ENCODE assay signal across 16 cellular contexts in the genomic region with DNA sequence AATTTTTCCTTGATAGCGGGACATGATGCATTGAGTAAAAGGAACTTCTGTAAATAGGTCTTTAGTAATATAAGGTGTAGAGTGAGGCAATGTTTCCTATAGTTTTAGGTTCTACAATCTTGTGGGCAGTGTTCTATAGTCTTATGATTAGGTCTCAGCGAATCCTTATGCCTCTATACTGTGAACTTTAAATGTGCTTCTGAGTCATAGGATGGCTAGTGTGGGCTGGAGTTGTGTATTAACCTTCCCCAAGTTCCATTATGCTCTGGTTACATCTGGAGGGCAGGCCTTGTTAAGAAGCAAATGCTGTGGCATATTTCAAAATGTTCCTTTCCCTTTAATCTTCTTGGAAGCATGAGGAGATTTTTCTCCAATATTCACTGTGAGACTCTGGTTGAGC.
DNase-seq lines count a peak whose midpoint lies in the region; ATAC-seq and TF ChIP-seq lines count a peak whose summit lies in the region.
"Had no signal": no experiment of that assay in that cellular context is flagged by ENCODE, and none has a peak within 500 bp of the region (broad histone marks: within the 10 kb centered on the region; RNA-seq: fewer than 3 reads in every experiment).

No MANE protein-coding gene starts in this region.

- H3K27me3 ChIP-seq in GM23248 (replicated peaks; ENCODE audit: insufficient read depth) (no peaks in the 10 kb centered on the region), neutrophil (no peaks in the 10 kb centered on the region), heart right ventricle (no peaks in the 10 kb centered on the region)
- H3K27me3 ChIP-seq: cardiac muscle cell, spleen had no signal

- TF ChIP-seq CTCF in choroid plexus epithelial cell (conservative IDR thresholded peaks at IDR 0.05; ENCODE audit: low read depth, low read length) (no peak), neutrophil (IDR thresholded peaks at IDR 0.05) (no peak), heart right ventricle (IDR thresholded peaks at IDR 0.05) (no peak)

- peaks cover 5% of the 10 kb centered on the region for H3K9me3 Mint-ChIP-seq in activated naive CD4-positive, alpha-beta T cell treated with anti-CD3 and anti-CD28 coated beads for 36 hours

- intact Hi-C loops in activated naive CD4-positive, alpha-beta T cell treated with anti-CD3 and anti-CD28 coated beads for 36 hours (cut with micrococcal nuclease) = no loop called here
- intact Hi-C loops in heart right ventricle (cut with DNase I) = no loop called here

- no peaks in the 10 kb centered on the region for H3K27me3 Mint-ChIP-seq in activated naive CD4-positive, alpha-beta T cell treated with anti-CD3 and anti-CD28 coated beads for 36 hours (ENCODE audit: low read depth)

- H3K4me1 ChIP-seq in GM23248 (ENCODE audit: insufficient read depth) (peaks cover 8% of the 10 kb centered on the region; the same call in 1 of the 2 replicates), neutrophil (ENCODE audit: control insufficient read depth in 1 of 2, insufficient read depth in 1 of 2, low read depth in 1 of 2, low read length in 1 of 2) (peaks cover 13% of the 10 kb centered on the region in 2 experiments), heart right ventricle (peaks cover 0 to 6% (median 0%) of the 10 kb centered on the region in 9 donors)

- H3K79me2 ChIP-seq in GM23248 (ENCODE audit: insufficient read depth) = peaks cover 100% of the 10 kb centered on the region

- no peaks in the 10 kb centered on the region for H3K36me3 ChIP-seq in GM23248 (ENCODE audit: low read depth)
- no peaks in the 10 kb centered on the region for H3K36me3 ChIP-seq in neutrophil
- peaks cover 0 to 13% (median 0%) of the 10 kb centered on the region in 9 donors for H3K36me3 ChIP-seq in heart right ventricle
- H3K36me3 ChIP-seq: thoracic aorta had no signal

- H3K27ac Mint-ChIP-seq in activated naive CD4-positive, alpha-beta T cell treated with anti-CD3 and anti-CD28 coated beads for 36 hours = no peak overlapping the region
- H3K27ac Mint-ChIP-seq: CD8-positive, alpha-beta T cell had no signal

- in situ Hi-C loops in GM23248 (cut with MboI) = no loop called here

- H3F3A ChIP-seq in GM23248 (ENCODE audit: insufficient read depth) = no peaks in the 10 kb centered on the region

- H3K4me3 ChIP-seq in GM23248 (no peak overlapping the region), choroid plexus epithelial cell (ENCODE audit: low read depth, low read length) (no peak overlapping the region), neutrophil (ENCODE audit: low read depth in 1 of 2, low read length in 1 of 2) (no peak overlapping the region), heart right ventricle (no peak overlapping the region)
- H3K4me3 ChIP-seq: cardiac muscle cell, SK-N-MC, spleen, thoracic aorta had no signal

- 96 to 98% methylated on average over 2 of the region's 2 CpGs for WGBS in GM23248 (ENCODE audit: low coverage in 1 of 2, low lambda C conversion rate in 2 of 2, missing lambda C conversion rate in 2 of 2), 2 experiments
- WGBS in heart right ventricle, 2 donors = 98 to 100% methylated on average over 2 of the region's 2 CpGs

- peaks cover 15% of the 10 kb centered on the region for H3K4me1 Mint-ChIP-seq in activated naive CD4-positive, alpha-beta T cell treated with anti-CD3 and anti-CD28 coated beads for 36 hours (ENCODE audit: low read depth)

- H3K9me3 ChIP-seq in GM23248 (ENCODE audit: low read depth) = no peaks in the 10 kb centered on the region
- no peaks in the 10 kb centered on the region for H3K9me3 ChIP-seq in neutrophil
- H3K9me3 ChIP-seq in heart right ventricle = peaks cover 0 to 6% (median 0%) of the 10 kb centered on the region in 11 donors
- H3K9me3 ChIP-seq: thoracic aorta had no signal

- no peak overlapping the region for H3K9ac ChIP-seq in GM23248

- CTCF ChIA-PET in activated naive CD4-positive, alpha-beta T cell treated with anti-CD3 and anti-CD28 coated beads for 36 hours (lab: Charles Lee) = no interaction called here

- H3K9me2 ChIP-seq in GM23248 (ENCODE audit: insufficient read depth) = no peaks in the 10 kb centered on the region

- no peak for ATAC-seq in heart right ventricle
- ATAC-seq: CD8-positive, alpha-beta T cell had no signal

- 0 out of 2 replicates have a peak, but pooled peaks cover 3% of the 10 kb centered on the region for H4K20me1 ChIP-seq in GM23248 (ENCODE audit: insufficient read depth)

- no peak overlapping the region for H2AFZ ChIP-seq in GM23248

- H3K27ac ChIP-seq in GM23248 = no peak overlapping the region
- H3K27ac ChIP-seq in neutrophil = peak overlapping the region; percentile 0
- H3K27ac ChIP-seq in heart right ventricle = no peak overlapping the region
- H3K27ac ChIP-seq: cardiac muscle cell, SK-N-MC, spleen, thoracic aorta, VCaP had no signal

- DNase-seq in GM23248 = peak; percentile 41
- peak; percentile 81 for DNase-seq in NOMO-1 treated with DMSO at 0.1 percent for 48 hours (lab: John Stamatoyannopoulos, UW; ENCODE audit: unreplicated experiment)
- peak; percentile 85 for DNase-seq in choroid plexus epithelial cell (ENCODE audit: low read depth)
- no peak for DNase-seq in activated effector memory CD4-positive, alpha-beta T cell treated with Interleukin-2 at 50 U/mL for 16 hours
- DNase-seq in activated naive CD4-positive, alpha-beta T cell treated with anti-CD3 and anti-CD28 coated beads for 36 hours = no peak
- no peak for DNase-seq in heart right ventricle
- no peak for DNase-seq in KG1 (lab: John Stamatoyannopoulos, UW)
- DNase-seq: CD8-positive, alpha-beta T cell; NCI-H187; NCI-H82; spleen had no signal

- H3K4me3 Mint-ChIP-seq in activated naive CD4-positive, alpha-beta T cell treated with anti-CD3 and anti-CD28 coated beads for 36 hours = no peak overlapping the region
- H3K4me3 Mint-ChIP-seq: CD8-positive, alpha-beta T cell had no signal

- peaks cover 30% of the 10 kb centered on the region for H3K36me3 Mint-ChIP-seq in activated naive CD4-positive, alpha-beta T cell treated with anti-CD3 and anti-CD28 coated beads for 36 hours (ENCODE audit: low read depth)

- H3K4me2 ChIP-seq in GM23248 (ENCODE audit: unreplicated experiment) = no peak overlapping the region

Comparison
In these comparisons a context has a peak if more than half of its experiments do, and no peak if none do; other contexts are left out.
1. DNase-seq: peak in GM23248 (single experiment), NOMO-1 treated with DMSO at 0.1 percent for 48 hours (single experiment) and choroid plexus epithelial cell (single experiment); none in activated effector memory CD4-positive, alpha-beta T cell treated with Interleukin-2 at 50 U/mL for 16 hours (single experiment), activated naive CD4-positive, alpha-beta T cell treated with anti-CD3 and anti-CD28 coated beads for 36 hours (single experiment), heart right ventricle (0 of 2) and KG1 (single experiment).